In the genomic region with DNA sequence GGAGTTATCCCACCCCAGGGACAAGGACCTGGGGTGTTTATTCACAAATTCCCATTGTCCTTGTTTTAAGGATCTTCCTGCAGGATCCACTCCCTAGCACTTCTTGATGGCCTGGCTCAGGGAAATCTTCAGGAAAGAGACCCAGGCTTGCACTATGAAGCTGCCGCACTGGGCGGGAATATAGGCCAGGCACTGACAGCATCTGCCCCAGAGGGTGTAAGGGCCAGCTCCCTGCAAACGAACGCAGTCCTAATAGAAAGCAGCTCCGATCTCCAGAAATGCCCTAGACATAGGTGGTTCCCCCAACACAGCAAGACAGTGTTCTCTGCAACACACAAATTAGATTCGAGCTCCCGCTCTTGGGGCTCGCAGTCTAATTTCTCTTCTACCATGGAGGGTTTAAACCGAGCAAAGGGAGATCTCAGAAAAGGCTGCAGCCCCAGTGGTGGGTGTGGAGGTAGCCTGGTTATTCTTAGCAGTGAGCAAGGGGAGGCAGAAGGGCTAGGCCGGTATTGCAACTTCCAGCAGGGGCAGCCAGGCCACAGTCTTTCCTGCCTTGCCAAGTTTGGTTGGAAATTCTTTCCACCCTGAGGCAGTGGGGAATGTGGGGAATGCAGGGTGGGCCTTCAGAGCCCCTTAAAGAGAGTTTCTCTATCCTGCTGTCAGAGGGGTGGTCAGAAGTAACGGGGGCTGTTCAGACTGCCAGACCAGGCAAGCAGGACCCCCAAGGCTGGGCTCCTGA, we compare ENCODE assay signal across 19 cellular contexts. TPM values are rescaled to one million over a fixed set of nuclear protein-coding genes. Genes with fewer than 3 reads are reported as not detected.
A peak's percentile ranks its signal among the peaks of the same experiment; 100 is the strongest.
DNase-seq lines count a peak whose midpoint lies in the region; ATAC-seq and TF ChIP-seq lines count a peak whose summit lies in the region.
"Had no signal": no experiment of that assay in that cellular context is flagged by ENCODE, and none has a peak within 500 bp of the region (broad histone marks: within the 10 kb centered on the region; RNA-seq: fewer than 3 reads in every experiment).

No MANE protein-coding gene starts in this region.

- WGBS in urinary bladder = 55% methylated on average over 11 of the region's 11 CpGs

- TF ChIP-seq CTCF in cardiac muscle cell (IDR thresholded peaks at IDR 0.05; ENCODE audit: low read depth, low read length) (no peak), nephron (IDR thresholded peaks at IDR 0.05; ENCODE audit: unreplicated experiment in 3 of 3) (peak in 2 of 3 experiments; percentile 10 to 18)

- H3K27me3 ChIP-seq in cardiac muscle cell = no peaks in the 10 kb centered on the region

- H3K4me1 ChIP-seq in cardiac muscle cell (ENCODE audit: low read depth) (peaks cover 14% of the 10 kb centered on the region), urinary bladder (ENCODE audit: insufficient read depth) (peaks cover 2% of the 10 kb centered on the region)

- H3K9me3 ChIP-seq in cardiac muscle cell (ENCODE audit: low read depth) = no peaks in the 10 kb centered on the region

- H3K27ac ChIP-seq in cardiac muscle cell (peak overlapping the region; percentile 100), urinary bladder (ENCODE audit: low read depth) (peak overlapping the region; percentile 76)
- H3K27ac ChIP-seq: WERI-Rb-1 had no signal

- H3K36me3 ChIP-seq in cardiac muscle cell (no peaks in the 10 kb centered on the region), urinary bladder (ENCODE audit: insufficient read depth) (no peaks in the 10 kb centered on the region)
- H3K36me3 ChIP-seq: WERI-Rb-1 had no signal

- no peaks in the 10 kb centered on the region for H3K36me3 Mint-ChIP-seq in nephron (ENCODE audit: low read depth)
- H3K36me3 Mint-ChIP-seq: activated naive CD8-positive, alpha-beta T cell; CD4-positive, alpha-beta memory T cell had no signal

- peaks cover 28% of the 10 kb centered on the region for H3K4me1 Mint-ChIP-seq in nephron
- H3K4me1 Mint-ChIP-seq: CD4-positive, alpha-beta memory T cell had no signal

- H3K27me3 Mint-ChIP-seq in nephron (ENCODE audit: low read depth) = peaks cover 15% of the 10 kb centered on the region

- no peaks in the 10 kb centered on the region for H3K9me3 Mint-ChIP-seq in nephron
- H3K9me3 Mint-ChIP-seq: CD4-positive, alpha-beta memory T cell had no signal

- H3K4me3 ChIP-seq in cardiac muscle cell = no peak overlapping the region
- H3K4me3 ChIP-seq in urinary bladder (ENCODE audit: low read depth, low read length) = no peak overlapping the region

- ATAC-seq in GM19351 (IDR thresholded peaks at IDR 0.05; ENCODE audit: unreplicated experiment) (no peak), GM18861 (IDR thresholded peaks at IDR 0.05; ENCODE audit: unreplicated experiment) (no peak)

- H3K27ac Mint-ChIP-seq in nephron = peak overlapping the region; percentile 20 to 90 (median 79)
- H3K27ac Mint-ChIP-seq: activated naive CD8-positive, alpha-beta T cell; CD4-positive, alpha-beta memory T cell had no signal

- peak; percentile 20 for DNase-seq in NCI-H82 (lab: John Stamatoyannopoulos, UW)
- no peak for DNase-seq in NCI-H82 treated with DMSO at 0.1 percent for 48 hours (lab: John Stamatoyannopoulos, UW; ENCODE audit: unreplicated experiment)
- peak in 1 of 2 donors; percentile 82 for DNase-seq in cardiac muscle cell (ENCODE audit: low read depth in 1 of 2, low spot score in 1 of 2)
- DNase-seq in OCI-M2 (lab: John Stamatoyannopoulos, UW; ENCODE audit: unreplicated experiment) = no peak
- DNase-seq: 8988T; activated CD8-positive, alpha-beta memory T cell treated with anti-CD3 and anti-CD28 coated beads, Interleukin-2, amount 50 U/mL, for 4 hours; CD4-positive, alpha-beta memory T cell; EL; NCI-H2107; stimulated activated CD4-positive, alpha-beta T cell treated with anti-CD3 and anti-CD28 coated beads, Interleukin-2, amount 100 ng/mL, for 24 hours; SW 1271; WERI-Rb-1 had no signal

- no peak overlapping the region for H3K4me3 Mint-ChIP-seq in nephron
- H3K4me3 Mint-ChIP-seq: activated naive CD8-positive, alpha-beta T cell; CD4-positive, alpha-beta memory T cell had no signal

RNA-seq across cellular contexts. Expression of gene WSCD2, which starts 16.1 kb away (rescaled TPM):
- total RNA-seq in cardiac muscle cell (4.1 and 7.0 TPM in 2 replicates), urinary bladder (6.5 TPM)
- polyA plus RNA-seq in cardiac muscle cell (5.8 and 7.1 TPM in 2 replicates), urinary bladder (2.3 TPM)
- total RNA-seq: CD4-positive, alpha-beta memory T cell; epithelial cell of proximal tubule; HT-29 had no signal
- polyA plus RNA-seq: CD4-positive, alpha-beta memory T cell had no signal
